ENCODE assay signal across 18 cellular contexts in genomic region chr6:66126358-66126757, GRCh38.
A peak's percentile ranks its signal among the peaks of the same experiment; 100 is the strongest.
DNase-seq lines count a peak whose midpoint lies in the region; ATAC-seq and TF ChIP-seq lines count a peak whose summit lies in the region.
"Had no signal": no experiment of that assay in that cellular context is flagged by ENCODE, and none has a peak within 500 bp of the region (broad histone marks: within the 10 kb centered on the region; RNA-seq: fewer than 3 reads in every experiment).

No MANE protein-coding gene starts in this region.

- ATAC-seq in upper lobe of right lung: peak; percentile 23
- ATAC-seq: HCT116 had no signal

- no peaks in the 10 kb centered on the region for H3K36me3 ChIP-seq in WERI-Rb-1
- no peaks in the 10 kb centered on the region for H3K36me3 ChIP-seq in upper lobe of right lung
- H3K36me3 ChIP-seq: BLaER1 treated with 17β-estradiol and CSF1 and Interleukin-3, amounts not matched to agents 10 nM and 100 nM had no signal

- H3K9me3 ChIP-seq in WERI-Rb-1 (ENCODE audit: severe bottlenecking): no peaks in the 10 kb centered on the region
- no peaks in the 10 kb centered on the region for H3K9me3 ChIP-seq in upper lobe of right lung
- H3K9me3 ChIP-seq: BLaER1 treated with 17β-estradiol and CSF1 and Interleukin-3, amounts not matched to agents 10 nM and 100 nM had no signal

- DNase-seq in M059J (ENCODE audit: low read depth): peak; percentile 1
- peak; percentile 32 for DNase-seq in WERI-Rb-1
- DNase-seq in islet precursor cell: peak; percentile 59
- DNase-seq in upper lobe of right lung: no peak
- DNase-seq in activated T-cell treated with anti-CD3 and anti-CD28 coated beads, Interleukin-2, amount 50 U/mL, for 1 hour: no peak
- no peak for DNase-seq in middle frontal gyrus (ENCODE audit: extremely low spot score, low spot score)
- DNase-seq: CD4-positive, CD25-positive, alpha-beta regulatory T cell; CD8-positive, alpha-beta memory T cell; COR-L47; DMS 273 treated with DMSO at 0.1 percent for 48 hours; DMS79; GDM1; GOT3; H7; HFFc6 had no signal

- no peak overlapping the region for H3K27ac ChIP-seq in WERI-Rb-1
- H3K27ac ChIP-seq in upper lobe of right lung: no peak overlapping the region
- H3K27ac ChIP-seq: BLaER1 treated with 17β-estradiol and CSF1 and Interleukin-3, amounts not matched to agents 10 nM and 100 nM; HL-60 had no signal

- H3K4me1 ChIP-seq in upper lobe of right lung: no peaks in the 10 kb centered on the region
- H3K4me1 ChIP-seq: BLaER1 treated with 17β-estradiol and CSF1 and Interleukin-3, amounts not matched to agents 10 nM and 100 nM had no signal

- no peak for TF ChIP-seq CTCF in WERI-Rb-1 (IDR thresholded peaks at IDR 0.05; ENCODE audit: low read depth, low read length)
- TF ChIP-seq CTCF in upper lobe of right lung (IDR thresholded peaks at IDR 0.05): no peak

- H3K27me3 ChIP-seq in WERI-Rb-1 (ENCODE audit: insufficient read depth, low read depth, severe bottlenecking) (no peaks in the 10 kb centered on the region), upper lobe of right lung (no peaks in the 10 kb centered on the region)
- H3K27me3 ChIP-seq: BLaER1 treated with 17β-estradiol and CSF1 and Interleukin-3, amounts not matched to agents 10 nM and 100 nM had no signal

- H3K4me3 ChIP-seq in WERI-Rb-1 (ENCODE audit: low read depth, low read length) (no peak overlapping the region), upper lobe of right lung (no peak overlapping the region)
- H3K4me3 ChIP-seq: BLaER1 treated with 17β-estradiol and CSF1 and Interleukin-3, amounts not matched to agents 10 nM and 100 nM had no signal

- intact Hi-C loops in upper lobe of right lung (cut with DNase I): no loop called here

Comparison
In these comparisons a context has a peak if more than half of its experiments do, and no peak if none do; other contexts are left out.
1. DNase-seq: peak in M059J (single experiment), WERI-Rb-1 (single experiment) and islet precursor cell (single experiment); none in upper lobe of right lung (single experiment), activated T-cell treated with anti-CD3 and anti-CD28 coated beads, Interleukin-2, amount 50 U/mL, for 1 hour (single experiment) and middle frontal gyrus (single experiment).